ENCODE assay signal across 3 cellular contexts in genomic region chr1:91234181-91234580, GRCh38.
"Had no signal": no experiment of that assay in that cellular context is flagged by ENCODE, and none has a peak within 500 bp of the region (broad histone marks: within the 10 kb centered on the region; RNA-seq: fewer than 3 reads in every experiment).

No MANE protein-coding gene starts in this region.

- DNase-seq: GDM1, GF-D8 had no signal

- H3K4me3 ChIP-seq: GM12878 had no signal
